1 cellular context compared by ENCODE assay signal in the genomic region with DNA sequence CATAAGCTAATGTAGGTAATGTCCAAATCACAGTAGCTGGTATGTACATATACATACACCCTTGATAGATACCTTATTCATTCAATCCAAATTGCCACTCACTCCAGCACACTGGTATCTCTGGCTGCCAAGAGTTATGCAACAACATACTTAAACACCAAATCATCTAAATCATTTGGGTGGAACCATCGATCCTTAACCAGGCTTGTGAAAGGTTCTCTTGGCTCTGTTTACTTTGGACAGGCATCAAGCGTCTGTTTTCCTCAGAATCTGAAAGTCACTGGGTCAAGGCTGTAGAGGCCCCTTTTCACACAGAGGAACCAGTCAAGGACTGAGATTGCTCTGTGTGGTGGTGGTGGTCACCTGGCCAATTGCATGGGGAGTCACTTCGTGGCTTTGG.
TF ChIP-seq lines count a peak whose summit lies in the region.

No MANE protein-coding gene starts in this region.

TF ChIP-seq in SK-N-SH treated with all-trans-retinoic acid at 6 μM for 48 hours, 23 proteins besides CTCF, POLR2A, EP300 and RAD21 (continued from another document):
- TF ChIP-seq TOX (CRISPR knock-in tag; IDR thresholded peaks at IDR 0.05; ENCODE audit: borderline replicate concordance) = no peak
- no peak for TF ChIP-seq GLIS3 (CRISPR knock-in tag; IDR thresholded peaks at IDR 0.05)
- no peak for TF ChIP-seq SNAI2 (CRISPR knock-in tag; IDR thresholded peaks at IDR 0.05)
- TF ChIP-seq ZFP30 (CRISPR knock-in tag; IDR thresholded peaks at IDR 0.05) = no peak
- TF ChIP-seq, protein P1, sequence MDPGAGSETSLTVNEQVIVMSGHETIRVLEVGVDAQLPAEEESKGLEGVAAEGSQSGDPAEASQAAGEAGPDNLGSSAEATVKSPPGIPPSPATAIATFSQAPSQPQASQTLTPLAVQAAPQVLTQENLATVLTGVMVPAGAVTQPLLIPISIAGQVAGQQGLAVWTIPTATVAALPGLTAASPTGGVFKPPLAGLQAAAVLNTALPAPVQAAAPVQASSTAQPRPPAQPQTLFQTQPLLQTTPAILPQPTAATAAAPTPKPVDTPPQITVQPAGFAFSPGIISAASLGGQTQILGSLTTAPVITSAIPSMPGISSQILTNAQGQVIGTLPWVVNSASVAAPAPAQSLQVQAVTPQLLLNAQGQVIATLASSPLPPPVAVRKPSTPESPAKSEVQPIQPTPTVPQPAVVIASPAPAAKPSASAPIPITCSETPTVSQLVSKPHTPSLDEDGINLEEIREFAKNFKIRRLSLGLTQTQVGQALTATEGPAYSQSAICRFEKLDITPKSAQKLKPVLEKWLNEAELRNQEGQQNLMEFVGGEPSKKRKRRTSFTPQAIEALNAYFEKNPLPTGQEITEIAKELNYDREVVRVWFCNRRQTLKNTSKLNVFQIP (CRISPR knock-in tag; IDR thresholded peaks at IDR 0.05; ENCODE audit: borderline replicate concordance, low read depth) = no peak
TF ChIP-seq in SK-N-SH treated with all-trans-retinoic acid at 6 μM for 48 hours: peak in this region for 0.
